In the genomic region with DNA sequence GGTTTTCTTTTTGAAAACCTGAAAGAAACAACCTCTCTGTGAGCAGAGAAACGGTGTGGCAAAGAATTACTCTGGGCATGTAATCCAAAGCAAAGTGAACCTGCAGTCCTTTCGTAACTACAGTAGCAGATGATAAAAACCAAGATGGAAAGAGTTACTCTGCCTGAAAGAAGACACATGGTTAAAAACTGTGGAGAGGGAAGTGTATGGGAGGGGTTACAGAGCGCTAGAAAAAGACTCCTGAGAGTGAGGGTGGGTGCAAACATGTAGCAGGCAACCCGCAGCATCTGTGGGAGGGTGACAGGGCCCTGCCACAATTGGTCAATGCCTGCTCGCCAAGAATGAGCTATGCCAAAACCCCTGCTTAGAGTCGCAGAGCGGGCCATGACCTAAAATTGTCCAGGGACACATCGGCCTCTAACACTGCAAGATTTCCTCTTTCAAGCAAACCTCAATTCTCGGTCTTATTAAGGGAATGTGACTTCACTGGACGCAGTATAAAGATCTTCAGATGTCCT, we compare ENCODE assay signal across 8 cellular contexts. TPM values are rescaled to one million over a fixed set of nuclear protein-coding genes. Genes with fewer than 3 reads are reported as not detected.
A peak's percentile ranks its signal among the peaks of the same experiment; 100 is the strongest.
DNase-seq lines count a peak whose midpoint lies in the region; ATAC-seq and TF ChIP-seq lines count a peak whose summit lies in the region.

No MANE protein-coding gene starts in this region.

- intact Hi-C loops in PC-3 (cut with micrococcal nuclease) = no loop called here
- intact Hi-C loops in mammary epithelial cell (cut with micrococcal nuclease) = no loop called here

- no peaks in the 10 kb centered on the region for H3K9me2 ChIP-seq in PC-3 (replicated peaks; ENCODE audit: low read length)

- H3K27ac Mint-ChIP-seq in HFFc6 = peak overlapping the region; percentile 99
- H3K27ac Mint-ChIP-seq in stimulated activated naive CD8-positive, alpha-beta T cell treated with anti-CD3 and anti-CD28 coated beads, Interleukin-15, amount 100 ng/mL, for 72 hours = peak overlapping the region; percentile 97 to 98

- peaks cover 10% of the 10 kb centered on the region for H3K27me3 Mint-ChIP-seq in HFFc6 (ENCODE audit: insufficient read depth)
- no peaks in the 10 kb centered on the region for H3K27me3 Mint-ChIP-seq in stimulated activated naive CD8-positive, alpha-beta T cell treated with anti-CD3 and anti-CD28 coated beads, Interleukin-15, amount 100 ng/mL, for 72 hours

- H3K4me2 ChIP-seq in PC-3 (ENCODE audit: low read length) (peak overlapping the region; percentile 94), mammary epithelial cell (ENCODE audit: insufficient read depth, low read depth, low read length) (peak overlapping the region; percentile 91)

- POLR2A ChIA-PET in PC-3 (lab: Charles Lee; ENCODE audit: unreplicated experiment) = interaction anchor here (0.6 kb wide), 1 partner anchor 60 kb away, joined by 14 read pairs; a partner anchor contains a TSS

- peaks cover 21% of the 10 kb centered on the region for H3K36me3 Mint-ChIP-seq in HFFc6 (ENCODE audit: low read depth)

- H3K4me3 ChIP-seq in PC-3 (ENCODE audit: low read length) = peak overlapping the region; percentile 93
- peak overlapping the region; percentile 70 to 93 (median 85) for H3K4me3 ChIP-seq in mammary epithelial cell (replicated peaks in 1 of 3; ENCODE audit: insufficient read depth in 1 of 3, low read depth in 2 of 3, low read length in 3 of 3)
- peak overlapping the region; percentile 64 to 98 (median 90) for H3K4me3 ChIP-seq in liver (ENCODE audit: low read depth in 1 of 3, low read length in 3 of 3)

- peak overlapping the region; percentile 95 for H3K4me3 Mint-ChIP-seq in HFFc6
- peak overlapping the region; percentile 91 to 93 for H3K4me3 Mint-ChIP-seq in stimulated activated naive CD8-positive, alpha-beta T cell treated with anti-CD3 and anti-CD28 coated beads, Interleukin-15, amount 100 ng/mL, for 72 hours

- H3K9me3 Mint-ChIP-seq in HFFc6 = no peaks in the 10 kb centered on the region
- no peaks in the 10 kb centered on the region for H3K9me3 Mint-ChIP-seq in stimulated activated naive CD8-positive, alpha-beta T cell treated with anti-CD3 and anti-CD28 coated beads, Interleukin-15, amount 100 ng/mL, for 72 hours

- 10% methylated on average over 9 of the region's 10 CpGs for WGBS in mammary epithelial cell (ENCODE audit: low coverage, missing lambda C conversion rate)
- WGBS in liver = 10% methylated on average over 10 of the region's 10 CpGs

- H3K27me3 ChIP-seq in PC-3 (ENCODE audit: low read length) (no peaks in the 10 kb centered on the region), mammary epithelial cell (ENCODE audit: insufficient read depth, low read length) (no peaks in the 10 kb centered on the region), liver (ENCODE audit: control insufficient read depth in 4 of 4, insufficient read depth in 4 of 4, low read length in 3 of 4) (no peaks in the 10 kb centered on the region)

- dilution Hi-C loops in mammary epithelial cell (cut with HindIII; ENCODE audit: low sequenced_read_pairs) = no loop called here

- H2AFZ ChIP-seq in PC-3 (ENCODE audit: low read length) (peak overlapping the region; percentile 56), mammary epithelial cell (ENCODE audit: low read depth, low read length) (peak overlapping the region; percentile 63)

- peaks cover 6% of the 10 kb centered on the region; the same call in 1 of the 2 replicates for H3K36me3 ChIP-seq in PC-3 (ENCODE audit: low read depth, low read length)
- H3K36me3 ChIP-seq in mammary epithelial cell (ENCODE audit: insufficient read depth, low read length) = peaks cover 6% of the 10 kb centered on the region
- peaks cover 6 to 16% (median 11%) of the 10 kb centered on the region in 4 donors for H3K36me3 ChIP-seq in liver (ENCODE audit: control insufficient read depth in 4 of 4, insufficient read depth in 3 of 4, low read depth in 1 of 4, low read length in 3 of 4)

- H3F3A ChIP-seq in PC-3 (ENCODE audit: low read length, unreplicated experiment) = peaks cover 4% of the 10 kb centered on the region

- H3K9me3 ChIP-seq in PC-3 (ENCODE audit: low read length) = no peaks in the 10 kb centered on the region
- H3K9me3 ChIP-seq in mammary epithelial cell (replicated peaks; ENCODE audit: insufficient read depth, low read length) = no peaks in the 10 kb centered on the region
- no peaks in the 10 kb centered on the region for H3K9me3 ChIP-seq in liver (ENCODE audit: control insufficient read depth in 4 of 4, low read length in 3 of 4)

- CTCF ChIA-PET in PC-3 (lab: Charles Lee) = interaction anchor here (0.6 to 1.0 kb wide), 2 partner anchors 21 to 60 kb away, joined by 5 to 10 read pairs; no protein-coding TSS in a partner anchor
- CTCF ChIA-PET in mammary epithelial cell (lab: Charles Lee; ENCODE audit: low non-redundant PET) = interaction anchor here (0.5 to 0.6 kb wide), 2 partner anchors 45 to 168 kb away, joined by 3 to 9 read pairs; no protein-coding TSS in a partner anchor

- in situ Hi-C loops in mammary epithelial cell (cut with MboI; ENCODE audit: low sequenced_read_pairs in 2 of 2) = no loop called here

- BruUV-seq in PC-3 (replicated peaks; lab: Mats Ljungman, UMichigan) (no TSS peak), mammary epithelial cell (replicated peaks; lab: Mats Ljungman, UMichigan) (no TSS peak)

- H4K20me1 ChIP-seq in PC-3 (ENCODE audit: low read length) (no peaks in the 10 kb centered on the region), mammary epithelial cell (ENCODE audit: insufficient read depth, low read length) (no peaks in the 10 kb centered on the region)

- peak overlapping the region; percentile 94 for H3K9ac ChIP-seq in PC-3 (ENCODE audit: low read length)
- peak overlapping the region; percentile 95 for H3K9ac ChIP-seq in mammary epithelial cell (ENCODE audit: insufficient read depth, low read length)
- peak overlapping the region; percentile 83 to 96 for H3K9ac ChIP-seq in liver (ENCODE audit: low read depth in 1 of 2, low read length in 2 of 2)

- H3K27ac ChIP-seq in PC-3 (ENCODE audit: low read length) = peak overlapping the region; percentile 81
- H3K27ac ChIP-seq in mammary epithelial cell (ENCODE audit: insufficient read depth, low read depth, low read length) = peak overlapping the region; percentile 91
- peak overlapping the region; percentile 87 to 92 for H3K27ac ChIP-seq in liver (ENCODE audit: low read depth in 1 of 2, low read length in 2 of 2)

- H3K79me2 ChIP-seq in PC-3 (ENCODE audit: low read length) (peaks cover 34% of the 10 kb centered on the region), mammary epithelial cell (ENCODE audit: insufficient read depth, low read length) (peaks cover 44% of the 10 kb centered on the region)

- H3K4me1 ChIP-seq in PC-3 (ENCODE audit: insufficient read depth, low read length) (peaks cover 18% of the 10 kb centered on the region), mammary epithelial cell (ENCODE audit: insufficient read depth, low read length) (peaks cover 9% of the 10 kb centered on the region), liver (ENCODE audit: control insufficient read depth in 4 of 4, insufficient read depth in 4 of 4, low read length in 3 of 4) (peaks cover 4 to 16% (median 9%) of the 10 kb centered on the region in 4 donors)

- TF ChIP-seq RAD21 in liver (IDR thresholded peaks at IDR 0.05) = no peak

- TF ChIP-seq CTCF in HFFc6 (IDR thresholded peaks at IDR 0.05) = no peak
- TF ChIP-seq CTCF in PC-3 (conservative IDR thresholded peaks at IDR 0.05; ENCODE audit: low read depth, low read length) = no peak
- TF ChIP-seq CTCF in mammary epithelial cell (conservative IDR thresholded peaks at IDR 0.05 in 1 of 2, IDR thresholded peaks at IDR 0.05 in 1 of 2; ENCODE audit: extremely low read depth in 1 of 2, insufficient read depth in 1 of 2, low read depth in 1 of 2, low read length in 2 of 2) = no peak
- TF ChIP-seq CTCF in liver (IDR thresholded peaks at IDR 0.05; ENCODE audit: low read depth, low read length, missing input control) = no peak

- peaks cover 52% of the 10 kb centered on the region for H3K4me1 Mint-ChIP-seq in HFFc6 (ENCODE audit: low read depth)
- H3K4me1 Mint-ChIP-seq in stimulated activated naive CD8-positive, alpha-beta T cell treated with anti-CD3 and anti-CD28 coated beads, Interleukin-15, amount 100 ng/mL, for 72 hours = peaks cover 52% of the 10 kb centered on the region

- ATAC-seq in PC-3 (peak; percentile 16), HG03039 (IDR thresholded peaks at IDR 0.05; ENCODE audit: unreplicated experiment) (no peak)
- ATAC-seq in stimulated activated naive CD8-positive, alpha-beta T cell treated with anti-CD3 and anti-CD28 coated beads, Interleukin-15, amount 100 ng/mL, for 72 hours = peak; percentile 25

- DNase-seq in GF-D8 (lab: John Stamatoyannopoulos, UW) = peak; percentile 38
- peak; percentile 53 for DNase-seq in HFFc6
- DNase-seq in PC-3 = peak; percentile 35
- no peak for DNase-seq in mammary epithelial cell
- peak in 1 of 2 donors; percentile 41 for DNase-seq in stimulated activated naive CD8-positive, alpha-beta T cell treated with anti-CD3 and anti-CD28 coated beads, Interleukin-15, amount 100 ng/mL, for 72 hours
- no peak for DNase-seq in KG1 (lab: John Stamatoyannopoulos, UW)

RNA-seq across cellular contexts. Expression of a gene that starts 0.8 kb away (rescaled TPM):
- 10 to 100 TPM; 79.0 to 92.0 (median 83.3) TPM for total RNA-seq in HFFc6 (2021; fragmentation: NEBNext Ultra II Directional; extraction: Animal tissue kit (Norgen Biotek cat#: 25700))
- total RNA-seq in PC-3 (2014; rRNA removed) (62.1 and 66.5 TPM in 2 replicates), mammary epithelial cell (10 to 100 TPM; 56.7 to 84.8 TPM), liver (10 to 100 TPM; 18.3 to 23.4 TPM)
- polyA plus RNA-seq in mammary epithelial cell (89.0 TPM), liver (10 to 100 TPM; 15.5 to 31.5 TPM)
- polyA minus RNA-seq in mammary epithelial cell = 73.9 TPM

RNA-seq across cellular contexts. Expression of a gene that starts 18.6 kb away (rescaled TPM):
- total RNA-seq in HFFc6 (2021; fragmentation: NEBNext Ultra II Directional; extraction: Animal tissue kit (Norgen Biotek cat#: 25700)) = under 1 TPM; 0.17 to 0.40 (median 0.23) TPM
- total RNA-seq in PC-3 (2014; rRNA removed) = 3.5 and 5.6 TPM in 2 replicates
- under 1 TPM; 0.33 to 0.52 TPM for total RNA-seq in mammary epithelial cell
- polyA plus RNA-seq in mammary epithelial cell = 0.09 TPM
- not detected for polyA minus RNA-seq in mammary epithelial cell
- under 1 TPM in 1 of 2 donors, not detected in 1; 0.09 TPM for total RNA-seq in liver
- not detected for polyA plus RNA-seq in liver

RNA-seq across cellular contexts. Expression of a gene that starts 39.7 kb away (rescaled TPM):
- total RNA-seq in HFFc6 (2021; fragmentation: NEBNext Ultra II Directional; extraction: Animal tissue kit (Norgen Biotek cat#: 25700)) = not detected
- total RNA-seq in PC-3 (2014; rRNA removed) = not detected in 2 replicates
- total RNA-seq in mammary epithelial cell = not detected
- polyA plus RNA-seq in mammary epithelial cell = not detected
- not detected for polyA minus RNA-seq in mammary epithelial cell
- total RNA-seq in liver = not detected
- not detected for polyA plus RNA-seq in liver

RNA-seq across cellular contexts. Expression of a gene that starts 42.8 kb away (rescaled TPM):
- 10 to 100 TPM; 43.9 to 66.6 (median 48.4) TPM for total RNA-seq in HFFc6 (2021; fragmentation: NEBNext Ultra II Directional; extraction: Animal tissue kit (Norgen Biotek cat#: 25700))
- 41.9 and 51.7 TPM in 2 replicates for total RNA-seq in PC-3 (2014; rRNA removed)
- total RNA-seq in mammary epithelial cell = 10 to 100 TPM; 30.7 to 78.0 TPM
- 8.0 TPM for polyA plus RNA-seq in mammary epithelial cell
- polyA minus RNA-seq in mammary epithelial cell = 90.4 TPM
- 10 to 100 TPM; 39.6 to 53.8 TPM for total RNA-seq in liver
- polyA plus RNA-seq in liver = 10 to 100 TPM in 1 of 2 donors, 1 to 10 TPM in 1; 4.5 to 10.3 TPM

RNA-seq across cellular contexts. Expression of a gene that starts 46.3 kb away (rescaled TPM):
- total RNA-seq in HFFc6 (2021; fragmentation: NEBNext Ultra II Directional; extraction: Animal tissue kit (Norgen Biotek cat#: 25700)) = 1 to 10 TPM in 4 of 6 experiments, under 1 TPM in 2; 0.87 to 1.7 (median 1.3) TPM
- 3.7 and 7.4 TPM in 2 replicates for total RNA-seq in PC-3 (2014; rRNA removed)
- total RNA-seq in mammary epithelial cell = 1 to 10 TPM in 1 of 2 donors, under 1 TPM in 1; 0.17 to 1.1 TPM
- polyA plus RNA-seq in mammary epithelial cell = 0.75 TPM
- not detected for polyA minus RNA-seq in mammary epithelial cell
- total RNA-seq in liver = under 1 TPM in 1 of 2 donors, not detected in 1; 0.08 TPM
- under 1 TPM in 1 of 2 donors, not detected in 1; 0.05 TPM for polyA plus RNA-seq in liver

Comparison
In these comparisons a context has a peak if more than half of its experiments do, and no peak if none do; other contexts are left out.
1. DNase-seq: peak in GF-D8 (single experiment), HFFc6 (single experiment) and PC-3 (single experiment); none in mammary epithelial cell (single experiment) and KG1 (single experiment).
2. Peak in every context shown above with its lines, with median percentiles within 50 percentile points of each other: H3K27ac ChIP-seq, H3K4me3 ChIP-seq and H3K9ac ChIP-seq.